Comparison of ENCODE assay signal across 38 cellular contexts in the genomic region with DNA sequence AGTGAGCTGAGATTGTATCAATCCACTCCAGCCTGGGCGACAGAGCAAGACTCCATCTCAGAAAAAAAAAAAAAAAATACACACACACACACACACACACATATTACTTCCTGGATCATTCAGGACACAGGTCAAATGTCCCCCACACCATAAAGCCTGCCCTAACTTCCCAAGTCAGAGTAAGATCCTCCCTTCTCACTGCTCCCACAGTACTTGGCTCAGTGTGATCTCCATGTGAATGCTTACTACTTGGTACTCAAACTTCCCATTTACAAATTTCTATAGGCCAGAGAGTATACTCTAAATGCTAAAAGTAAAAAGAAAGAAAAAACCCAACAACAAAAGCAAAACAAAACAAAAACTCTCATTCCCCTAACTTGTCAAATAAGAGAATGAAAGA.
"Had no signal": no experiment of that assay in that cellular context is flagged by ENCODE, and none has a peak within 500 bp of the region (broad histone marks: within the 10 kb centered on the region; RNA-seq: fewer than 3 reads in every experiment).

No MANE protein-coding gene starts in this region.

- H3K27me3 Mint-ChIP-seq: activated CD4-positive, alpha-beta memory T cell treated with anti-CD3 and anti-CD28 coated beads, Interleukin-2, amount 10 ng/mL, durations not matched to agents 7 days and 5 days; activated CD4-positive, alpha-beta T cell treated with anti-CD3 and anti-CD28 coated beads for 36 hours; activated CD4-positive, alpha-beta T cell treated with anti-CD3 and anti-CD28 coated beads, Interleukin-2, amount 10 ng/mL, durations not matched to agents 7 days and 5 days; activated CD8-positive, alpha-beta memory T cell treated with anti-CD3 and anti-CD28 coated beads, Interleukin-2, amount 10 ng/mL, durations not matched to agents 7 days and 5 days; activated naive CD4-positive, alpha-beta T cell treated with anti-CD3 and anti-CD28 coated beads, Interleukin-2, amount 10 ng/mL, durations not matched to agents 7 days and 5 days; activated naive CD4-positive, alpha-beta T cell treated with anti-CD3 and anti-CD28 coated beads, Interleukin-2, amount 50 U/mL, for 24 hours; activated naive CD8-positive, alpha-beta T cell; activated naive CD8-positive, alpha-beta T cell treated with anti-CD3 and anti-CD28 coated beads, Interleukin-2, amount 10 ng/mL, durations not matched to agents 7 days and 5 days; activated naive CD8-positive, alpha-beta T cell treated with anti-CD3 and anti-CD28 coated beads, Interleukin-2, amount 50 U/mL, for 24 hours; activated T-cell treated with anti-CD3 and anti-CD28 coated beads, Interleukin-2, amount 50 U/mL, for 24 hours; brain; central memory CD8-positive, alpha-beta T cell had no signal

- H3K27ac ChIP-seq: ascending aorta, cardiac muscle cell, VCaP had no signal

- H3K4me1 ChIP-seq: ascending aorta had no signal

- H3K4me1 Mint-ChIP-seq: activated CD4-positive, alpha-beta memory T cell treated with anti-CD3 and anti-CD28 coated beads, Interleukin-2, amount 10 ng/mL, durations not matched to agents 7 days and 5 days; activated CD4-positive, alpha-beta T cell treated with anti-CD3 and anti-CD28 coated beads for 36 hours; activated CD4-positive, alpha-beta T cell treated with anti-CD3 and anti-CD28 coated beads, Interleukin-2, amount 10 ng/mL, durations not matched to agents 7 days and 5 days; activated CD8-positive, alpha-beta memory T cell treated with anti-CD3 and anti-CD28 coated beads, Interleukin-2, amount 10 ng/mL, durations not matched to agents 7 days and 5 days; activated naive CD4-positive, alpha-beta T cell treated with anti-CD3 and anti-CD28 coated beads, Interleukin-2, amount 10 ng/mL, durations not matched to agents 7 days and 5 days; activated naive CD4-positive, alpha-beta T cell treated with anti-CD3 and anti-CD28 coated beads, Interleukin-2, amount 50 U/mL, for 24 hours; activated naive CD8-positive, alpha-beta T cell treated with anti-CD3 and anti-CD28 coated beads, Interleukin-2, amount 10 ng/mL, durations not matched to agents 7 days and 5 days; activated naive CD8-positive, alpha-beta T cell treated with anti-CD3 and anti-CD28 coated beads, Interleukin-2, amount 50 U/mL, for 24 hours; brain; central memory CD8-positive, alpha-beta T cell had no signal

- H3K27ac Mint-ChIP-seq: activated CD4-positive, alpha-beta memory T cell treated with anti-CD3 and anti-CD28 coated beads, Interleukin-2, amount 10 ng/mL, durations not matched to agents 7 days and 5 days; activated CD4-positive, alpha-beta T cell treated with anti-CD3 and anti-CD28 coated beads for 36 hours; activated CD4-positive, alpha-beta T cell treated with anti-CD3 and anti-CD28 coated beads, Interleukin-2, amount 10 ng/mL, durations not matched to agents 7 days and 5 days; activated CD8-positive, alpha-beta memory T cell treated with anti-CD3 and anti-CD28 coated beads, Interleukin-2, amount 10 ng/mL, durations not matched to agents 7 days and 5 days; activated CD8-positive, alpha-beta T cell treated with anti-CD3 and anti-CD28 coated beads, Interleukin-2, amount 10 ng/mL, durations not matched to agents 7 days and 5 days; activated naive CD4-positive, alpha-beta T cell treated with anti-CD3 and anti-CD28 coated beads, Interleukin-2, amount 10 ng/mL, durations not matched to agents 7 days and 5 days; activated naive CD4-positive, alpha-beta T cell treated with anti-CD3 and anti-CD28 coated beads, Interleukin-2, amount 50 U/mL, for 24 hours; activated naive CD8-positive, alpha-beta T cell; activated naive CD8-positive, alpha-beta T cell treated with anti-CD3 and anti-CD28 coated beads, Interleukin-2, amount 10 ng/mL, durations not matched to agents 7 days and 5 days; activated naive CD8-positive, alpha-beta T cell treated with anti-CD3 and anti-CD28 coated beads, Interleukin-2, amount 50 U/mL, for 24 hours; activated T-cell treated with anti-CD3 and anti-CD28 coated beads, Interleukin-2, amount 50 U/mL, for 24 hours; activated T-helper 2 cell treated with anti-CD3 and anti-CD28 coated beads, Interferon-gamma antibody, Interleukin-2, Interleukin-4, amounts not matched to agents 10 μg/mL and 5 μg/mL and 100 μg/mL, durations not matched to agents 14 hours and 24 hours and 36 hours; brain; T-helper 1 cell treated with Interleukin-12 subunit alpha and Interleukin-12 subunit beta and Interleukin-4 antibody, amounts not matched to agents 30 μg/mL and 1 μg/mL, for 36 hours; T-helper 2 cell treated with Interferon-gamma antibody and Interleukin-4, amounts not matched to agents 5 μg/mL and 100 μg/mL, for 36 hours had no signal

- DNase-seq: activated CD4-positive, alpha-beta memory T cell treated with anti-CD3 and anti-CD28 coated beads, Interleukin-2, amount 10 ng/mL, durations not matched to agents 7 days and 5 days; activated CD4-positive, alpha-beta T cell treated with anti-CD3 and anti-CD28 coated beads for 1 hour; activated CD4-positive, alpha-beta T cell treated with anti-CD3 and anti-CD28 coated beads for 36 hours; activated CD4-positive, alpha-beta T cell treated with anti-CD3 and anti-CD28 coated beads for 48 hours; activated CD4-positive, alpha-beta T cell treated with anti-CD3 and anti-CD28 coated beads, Interleukin-2, amount 10 ng/mL, durations not matched to agents 7 days and 5 days; activated CD4-positive, alpha-beta T cell treated with anti-CD3 and anti-CD28 coated beads, Interleukin-2, amount 50 U/mL, for 48 hours; activated CD4-positive, CD25-positive, alpha-beta regulatory T cell; activated CD8-positive, alpha-beta memory T cell treated with anti-CD3 and anti-CD28 coated beads for 24 hours; activated CD8-positive, alpha-beta memory T cell treated with anti-CD3 and anti-CD28 coated beads, Interleukin-2, amount 10 ng/mL, durations not matched to agents 7 days and 5 days; activated CD8-positive, alpha-beta memory T cell treated with anti-CD3 and anti-CD28 coated beads, Interleukin-2, amount 50 U/mL, for 48 hours; activated CD8-positive, alpha-beta T cell treated with anti-CD3 and anti-CD28 coated beads, Interleukin-2, amount 10 ng/mL, durations not matched to agents 7 days and 5 days; activated effector memory CD4-positive, alpha-beta T cell treated with Interleukin-2 at 50 U/mL for 16 hours; activated gamma-delta T cell; activated naive CD4-positive, alpha-beta T cell treated with anti-CD3 and anti-CD28 coated beads, Interleukin-2, amount 10 ng/mL, durations not matched to agents 7 days and 5 days; activated naive CD4-positive, alpha-beta T cell treated with Interleukin-2 at 50 U/mL for 16 hours; activated naive CD8-positive, alpha-beta T cell treated with anti-CD3 and anti-CD28 coated beads, Interleukin-2, amount 10 ng/mL, durations not matched to agents 7 days and 5 days; activated naive CD8-positive, alpha-beta T cell treated with anti-CD3 and anti-CD28 coated beads, Interleukin-2, amount 50 U/mL, for 24 hours; activated T-cell treated with anti-CD3 and anti-CD28 coated beads, Interleukin-2, amount 50 U/mL, for 24 hours; activated T-cell treated with anti-CD3 and anti-CD28 coated beads, Interleukin-2, amount 50 U/mL, for 48 hours; amygdala; anterior cingulate cortex; caudate nucleus; cerebellar nuclear complex; T-helper 2 cell; T-helper 9 cell had no signal

- H3K4me3 ChIP-seq: ascending aorta, cardiac muscle cell had no signal

- H3K36me3 Mint-ChIP-seq: activated CD8-positive, alpha-beta memory T cell treated with anti-CD3 and anti-CD28 coated beads, Interleukin-2, amount 10 ng/mL, durations not matched to agents 7 days and 5 days; activated naive CD4-positive, alpha-beta T cell treated with anti-CD3 and anti-CD28 coated beads, Interleukin-2, amount 10 ng/mL, durations not matched to agents 7 days and 5 days; activated naive CD4-positive, alpha-beta T cell treated with anti-CD3 and anti-CD28 coated beads, Interleukin-2, amount 50 U/mL, for 24 hours; activated naive CD8-positive, alpha-beta T cell; activated naive CD8-positive, alpha-beta T cell treated with anti-CD3 and anti-CD28 coated beads, Interleukin-2, amount 10 ng/mL, durations not matched to agents 7 days and 5 days; brain had no signal

- H3K27me3 ChIP-seq: ascending aorta, cardiac muscle cell had no signal

- H3K4me3 Mint-ChIP-seq: activated CD4-positive, alpha-beta memory T cell treated with anti-CD3 and anti-CD28 coated beads, Interleukin-2, amount 10 ng/mL, durations not matched to agents 7 days and 5 days; activated CD4-positive, alpha-beta T cell treated with anti-CD3 and anti-CD28 coated beads for 36 hours; activated CD4-positive, alpha-beta T cell treated with anti-CD3 and anti-CD28 coated beads, Interleukin-2, amount 10 ng/mL, durations not matched to agents 7 days and 5 days; activated CD8-positive, alpha-beta memory T cell treated with anti-CD3 and anti-CD28 coated beads, Interleukin-2, amount 10 ng/mL, durations not matched to agents 7 days and 5 days; activated CD8-positive, alpha-beta T cell treated with anti-CD3 and anti-CD28 coated beads, Interleukin-2, amount 10 ng/mL, durations not matched to agents 7 days and 5 days; activated naive CD4-positive, alpha-beta T cell treated with anti-CD3 and anti-CD28 coated beads, Interleukin-2, amount 10 ng/mL, durations not matched to agents 7 days and 5 days; activated naive CD4-positive, alpha-beta T cell treated with anti-CD3 and anti-CD28 coated beads, Interleukin-2, amount 50 U/mL, for 24 hours; activated naive CD8-positive, alpha-beta T cell; activated naive CD8-positive, alpha-beta T cell treated with anti-CD3 and anti-CD28 coated beads, Interleukin-2, amount 10 ng/mL, durations not matched to agents 7 days and 5 days; activated naive CD8-positive, alpha-beta T cell treated with anti-CD3 and anti-CD28 coated beads, Interleukin-2, amount 50 U/mL, for 24 hours; activated T-cell treated with anti-CD3 and anti-CD28 coated beads, Interleukin-2, amount 50 U/mL, for 24 hours; brain; central memory CD8-positive, alpha-beta T cell; T-helper 1 cell treated with Interleukin-12 subunit alpha and Interleukin-12 subunit beta and Interleukin-4 antibody, amounts not matched to agents 30 μg/mL and 1 μg/mL, for 36 hours; T-helper 2 cell treated with Interferon-gamma antibody and Interleukin-4, amounts not matched to agents 5 μg/mL and 100 μg/mL, for 36 hours had no signal

- H3K36me3 ChIP-seq: ascending aorta, cardiac muscle cell had no signal

- FAIRE-seq: bronchial epithelial cell, TTC549 had no signal

- ATAC-seq: activated CD4-positive, alpha-beta T cell treated with anti-CD3 and anti-CD28 coated beads for 36 hours; activated CD4-positive, CD25-positive, alpha-beta regulatory T cell treated with anti-CD3 and anti-CD28 coated beads, Interleukin-2, amount 50 U/mL, for 24 hours; activated CD8-positive, alpha-beta memory T cell treated with anti-CD3 and anti-CD28 coated beads, Interleukin-2, amount 10 ng/mL, durations not matched to agents 7 days and 5 days; activated CD8-positive, alpha-beta T cell treated with anti-CD3 and anti-CD28 coated beads, Interleukin-2, amount 10 ng/mL, durations not matched to agents 7 days and 5 days; activated naive CD8-positive, alpha-beta T cell treated with anti-CD3 and anti-CD28 coated beads, Interleukin-2, amount 50 U/mL, for 24 hours had no signal

- H3K9me3 Mint-ChIP-seq: activated CD4-positive, alpha-beta T cell treated with anti-CD3 and anti-CD28 coated beads, Interleukin-2, amount 10 ng/mL, durations not matched to agents 7 days and 5 days; activated naive CD4-positive, alpha-beta T cell treated with anti-CD3 and anti-CD28 coated beads, Interleukin-2, amount 10 ng/mL, durations not matched to agents 7 days and 5 days; activated T-cell treated with anti-CD3 and anti-CD28 coated beads, Interleukin-2, amount 50 U/mL, for 24 hours; activated T-helper 2 cell treated with anti-CD3 and anti-CD28 coated beads, Interferon-gamma antibody, Interleukin-2, Interleukin-4, amounts not matched to agents 10 μg/mL and 5 μg/mL and 100 μg/mL, durations not matched to agents 14 hours and 24 hours and 36 hours; brain; T-helper 1 cell treated with Interleukin-12 subunit alpha and Interleukin-12 subunit beta and Interleukin-4 antibody, amounts not matched to agents 30 μg/mL and 1 μg/mL, for 36 hours; T-helper 2 cell treated with Interferon-gamma antibody and Interleukin-4, amounts not matched to agents 5 μg/mL and 100 μg/mL, for 36 hours had no signal
